ENCODE assay signal across 9 cellular contexts in the genomic region with DNA sequence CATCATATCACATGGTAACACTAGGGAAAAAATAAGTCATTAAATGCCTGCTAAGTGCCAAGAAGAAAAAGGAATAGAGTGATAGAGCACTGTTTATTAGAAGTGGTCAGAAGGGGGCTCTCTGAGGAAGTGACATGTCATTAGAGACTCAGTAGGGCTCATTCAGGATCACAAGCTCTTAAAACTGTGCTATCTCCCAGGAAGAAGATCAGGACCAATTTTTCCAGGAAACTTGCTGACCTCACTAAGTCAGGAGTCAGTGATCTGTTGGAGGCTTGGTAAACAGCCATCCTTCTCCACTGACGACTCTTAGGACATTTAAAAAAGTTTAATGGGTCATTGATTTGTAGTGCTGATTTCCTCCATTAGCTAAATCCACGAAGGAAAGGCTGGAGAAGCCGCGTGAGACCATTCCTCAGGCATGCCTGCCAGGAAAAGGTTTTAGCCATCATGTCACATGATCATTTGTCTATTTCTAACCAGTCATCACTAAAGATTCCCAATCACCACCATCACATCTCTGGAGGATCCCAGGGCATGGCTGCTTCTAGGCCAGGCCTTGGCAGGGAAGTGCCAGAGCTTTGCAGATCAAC. TPM values are rescaled to one million over a fixed set of nuclear protein-coding genes. Genes with fewer than 3 reads are reported as not detected.
DNase-seq lines count a peak whose midpoint lies in the region; ATAC-seq, FAIRE-seq and TF ChIP-seq lines count a peak whose summit lies in the region.
"Had no signal": no experiment of that assay in that cellular context is flagged by ENCODE, and none has a peak within 500 bp of the region (broad histone marks: within the 10 kb centered on the region; RNA-seq: fewer than 3 reads in every experiment).

No MANE protein-coding gene starts in this region.

- ATAC-seq in stimulated activated naive CD8-positive, alpha-beta T cell treated with anti-CD3 and anti-CD28 coated beads, Interleukin-15, Interleukin-2, amounts not matched to agents 100 U/mL and 50 U/mL, for 24 hours, result peak; percentile 44
- no peak for ATAC-seq in CD4-positive, alpha-beta T cell (ENCODE audit: poor library complexity)
- no peak for ATAC-seq in HG03439 (IDR thresholded peaks at IDR 0.05; ENCODE audit: unreplicated experiment)

- H3K9me3 ChIP-seq in WERI-Rb-1 (ENCODE audit: severe bottlenecking) (no peaks in the 10 kb centered on the region), kidney (ENCODE audit: control insufficient read depth in 1 of 2, low read length in 2 of 2) (no peaks in the 10 kb centered on the region)
- H3K9me3 ChIP-seq in CD4-positive, alpha-beta T cell (ENCODE audit: control insufficient read depth, low read length), result no peaks in the 10 kb centered on the region

- H3K36me3 ChIP-seq in WERI-Rb-1 (no peaks in the 10 kb centered on the region), kidney (ENCODE audit: control insufficient read depth in 1 of 2, insufficient read depth in 2 of 2, low read length in 2 of 2) (no peaks in the 10 kb centered on the region)

- H3K4me3 Mint-ChIP-seq in HFFc6, result no peak overlapping the region
- H3K4me3 Mint-ChIP-seq in CD4-positive, alpha-beta T cell, result no peak overlapping the region

- no peak overlapping the region for H3K9ac ChIP-seq in kidney (ENCODE audit: low read length in 2 of 2)

- peaks cover 45% of the 10 kb centered on the region for H3K4me1 Mint-ChIP-seq in HFFc6 (ENCODE audit: low read depth)
- peaks cover 11% of the 10 kb centered on the region for H3K4me1 Mint-ChIP-seq in CD4-positive, alpha-beta T cell (ENCODE audit: low read depth)

- no peaks in the 10 kb centered on the region; the same call in none of the 2 replicates for H3K27me3 Mint-ChIP-seq in HFFc6 (ENCODE audit: insufficient read depth)
- no peaks in the 10 kb centered on the region for H3K27me3 Mint-ChIP-seq in CD4-positive, alpha-beta T cell

- no peaks in the 10 kb centered on the region for H3K9me3 Mint-ChIP-seq in HFFc6
- H3K9me3 Mint-ChIP-seq in CD4-positive, alpha-beta T cell, result no peaks in the 10 kb centered on the region

- intact Hi-C loops in kidney (cut with DNase I), result no loop called here
- intact Hi-C loops in CD4-positive, alpha-beta T cell (cut with DNase I, micrococcal nuclease), result loop anchor here in 1 of 2 experiments (2.0 kb wide), 1 partner anchor 70 kb away; no protein-coding TSS in a partner anchor

- CTCF ChIA-PET in CD4-positive, alpha-beta T cell (lab: Charles Lee), result interaction anchor here (1.1 to 1.8 kb wide), 4 partner anchors 9 to 84 kb away, joined by 3 to 5 read pairs (median 4); no protein-coding TSS in a partner anchor

- TF ChIP-seq CTCF in HFFc6 (IDR thresholded peaks at IDR 0.05) (peak; percentile 45), WERI-Rb-1 (IDR thresholded peaks at IDR 0.05; ENCODE audit: low read depth, low read length) (peak; percentile 29; the same call in 1 of the 2 replicates), kidney (IDR thresholded peaks at IDR 0.05; ENCODE audit: borderline replicate concordance, extremely low read depth, insufficient read depth) (peak; percentile 22)
- TF ChIP-seq CTCF in CD4-positive, alpha-beta T cell (IDR thresholded peaks at IDR 0.05), result no peak

- DNase-seq in HFFc6, result no peak
- DNase-seq in WERI-Rb-1, result no peak
- DNase-seq in kidney, result no peak
- no peak for DNase-seq in stimulated activated naive CD8-positive, alpha-beta T cell treated with anti-CD3 and anti-CD28 coated beads, Interleukin-15, Interleukin-2, amounts not matched to agents 100 U/mL and 50 U/mL, for 24 hours
- no peak for DNase-seq in NCI-H345 treated with DMSO at 0.1 percent for 48 hours (lab: John Stamatoyannopoulos, UW; ENCODE audit: unreplicated experiment)
- DNase-seq in CD4-positive, alpha-beta T cell, result no peak
- DNase-seq: retina had no signal

- peaks cover under 1 to 8% of the 10 kb centered on the region in 2 donors for H3K4me1 ChIP-seq in kidney (ENCODE audit: control insufficient read depth in 1 of 2, insufficient read depth in 1 of 2, low read depth in 1 of 2, low read length in 2 of 2)

- H3K4me3 ChIP-seq in WERI-Rb-1 (ENCODE audit: low read depth, low read length) (no peak overlapping the region), kidney (ENCODE audit: low read length in 2 of 2) (no peak overlapping the region)

- peak overlapping the region; percentile 67 for H3K27ac Mint-ChIP-seq in HFFc6
- H3K27ac Mint-ChIP-seq in CD4-positive, alpha-beta T cell, result no peak overlapping the region

- POLR2A ChIA-PET in CD4-positive, alpha-beta T cell (lab: Charles Lee), result interaction anchor here (0.8 to 2.2 kb wide), 3 partner anchors 15 to 66 kb away, joined by 3 to 6 read pairs (median 3); no protein-coding TSS in a partner anchor

- no peaks in the 10 kb centered on the region for H3K27me3 ChIP-seq in WERI-Rb-1 (ENCODE audit: insufficient read depth, low read depth, severe bottlenecking)
- no peaks in the 10 kb centered on the region for H3K27me3 ChIP-seq in CD4-positive, alpha-beta T cell (ENCODE audit: control insufficient read depth, insufficient read depth, low read length)

- no peak for FAIRE-seq in kidney (lab: Jason Lieb, UNC)
- FAIRE-seq: colon had no signal

- H3K27ac ChIP-seq in WERI-Rb-1 (no peak overlapping the region), kidney (ENCODE audit: low read depth in 2 of 2, low read length in 2 of 2) (peak overlapping the region; percentile 64 to 84)
- no peak overlapping the region for H3K27ac ChIP-seq in CD4-positive, alpha-beta T cell (ENCODE audit: low read depth, low read length)

- no peaks in the 10 kb centered on the region for H3K36me3 Mint-ChIP-seq in HFFc6 (ENCODE audit: low read depth)
- no peaks in the 10 kb centered on the region for H3K36me3 Mint-ChIP-seq in CD4-positive, alpha-beta T cell (ENCODE audit: low read depth)

RNA-seq across cellular contexts. Expression of a gene that starts 5.9 kb away (rescaled TPM):
- total RNA-seq in HFFc6 (2021; fragmentation: NEBNext Ultra II Directional; extraction: Animal tissue kit (Norgen Biotek cat#: 25700)), result 10 to 100 TPM; 37.8 to 46.5 (median 45.2) TPM
- 80.4 TPM for total RNA-seq in kidney
- polyA plus RNA-seq in kidney (ENCODE audit: insufficient read depth, low read depth, low replicate concordance), result 29.6 TPM
- 10 to 100 TPM; 82.3 to 82.8 TPM for total RNA-seq in CD4-positive, alpha-beta T cell

Comparison
In these comparisons a context has a peak if more than half of its experiments do, and no peak if none do; other contexts are left out.
1. H3K27ac ChIP-seq: peak in kidney (2 of 2); none in WERI-Rb-1 (single experiment) and CD4-positive, alpha-beta T cell (single experiment).